In genomic region chr10:79583488-79584024, GRCh38 we compare ENCODE assay signal across 20 cellular contexts. TPM values are rescaled to one million over a fixed set of nuclear protein-coding genes. Genes with fewer than 3 reads are reported as not detected.
DNase-seq lines count a peak whose midpoint lies in the region; ATAC-seq and TF ChIP-seq lines count a peak whose summit lies in the region.
"Had no signal": no experiment of that assay in that cellular context is flagged by ENCODE, and none has a peak within 500 bp of the region (broad histone marks: within the 10 kb centered on the region; RNA-seq: fewer than 3 reads in every experiment).

No MANE protein-coding gene starts in this region.

- no peak overlapping the region for H3K27ac Mint-ChIP-seq in activated T-helper 1 cell treated with anti-CD3 and anti-CD28 coated beads, Interleukin-12 subunit alpha, Interleukin-12 subunit beta, Interleukin-2, Interleukin-4 antibody, amounts not matched to agents 30 ng/mL and 10 ng/mL and 1 ng/mL, durations not matched to agents 14 hours and 24 hours and 36 hours
- H3K27ac Mint-ChIP-seq in activated T-helper 17 cell treated with anti-CD3 and anti-CD28 coated beads, Interleukin-2, amount 50 U/mL, for 72 hours = peak overlapping the region; percentile 18
- no peak overlapping the region for H3K27ac Mint-ChIP-seq in stimulated activated effector memory CD8-positive, alpha-beta T cell treated with anti-CD3 and anti-CD28 coated beads, Interleukin-12 subunit alpha, Interleukin-12 subunit beta, amount 100 ng/mL, for 72 hours
- H3K27ac Mint-ChIP-seq in GM23338 = no peak overlapping the region
- H3K27ac Mint-ChIP-seq: CD14-positive monocyte; CD4-positive, CD25-positive, alpha-beta regulatory T cell; CD8-positive, alpha-beta memory T cell had no signal

- H4K20me1 ChIP-seq in GM23338 (replicated peaks; ENCODE audit: insufficient read depth) = no peaks in the 10 kb centered on the region
- H4K20me1 ChIP-seq: BLaER1 had no signal

- no peak overlapping the region for H3K27ac ChIP-seq in GM23338 (ENCODE audit: low read depth)
- H3K27ac ChIP-seq: BLaER1 had no signal

- no peak for DNase-seq in activated T-helper 1 cell treated with anti-CD3 and anti-CD28 coated beads, Interleukin-12 subunit alpha, Interleukin-12 subunit beta, Interleukin-2, Interleukin-4 antibody, amounts not matched to agents 30 ng/mL and 10 ng/mL and 1 ng/mL, durations not matched to agents 14 hours and 24 hours and 36 hours (ENCODE audit: low spot score)
- DNase-seq in stimulated activated effector memory CD8-positive, alpha-beta T cell treated with anti-CD3 and anti-CD28 coated beads, Interleukin-12 subunit alpha, Interleukin-12 subunit beta, amount 100 ng/mL, for 72 hours (ENCODE audit: low spot score in 2 of 2) = no peak
- no peak for DNase-seq in COR-L47 (lab: John Stamatoyannopoulos, UW)
- no peak for DNase-seq in GM23338 (ENCODE audit: low spot score)
- DNase-seq: 8988T; ACHN; BE2C; C1 segment of cervical spinal cord; Caco-2; Calu3; CD4-positive, alpha-beta memory T cell; CD8-positive, alpha-beta memory T cell; DMS79 treated with DMSO at 0.1 percent for 48 hours; GF-D8 had no signal

- TF ChIP-seq CTCF in GM23338 (conservative IDR thresholded peaks at IDR 0.05; ENCODE audit: low read depth in 2 of 2) = no peak

- peaks cover 10% of the 10 kb centered on the region for H3K4me1 Mint-ChIP-seq in activated T-helper 1 cell treated with anti-CD3 and anti-CD28 coated beads, Interleukin-12 subunit alpha, Interleukin-12 subunit beta, Interleukin-2, Interleukin-4 antibody, amounts not matched to agents 30 ng/mL and 10 ng/mL and 1 ng/mL, durations not matched to agents 14 hours and 24 hours and 36 hours (ENCODE audit: low read depth)
- peaks cover 8% of the 10 kb centered on the region for H3K4me1 Mint-ChIP-seq in activated T-helper 17 cell treated with anti-CD3 and anti-CD28 coated beads, Interleukin-2, amount 50 U/mL, for 72 hours
- no peaks in the 10 kb centered on the region for H3K4me1 Mint-ChIP-seq in stimulated activated effector memory CD8-positive, alpha-beta T cell treated with anti-CD3 and anti-CD28 coated beads, Interleukin-12 subunit alpha, Interleukin-12 subunit beta, amount 100 ng/mL, for 72 hours
- no peaks in the 10 kb centered on the region; the same call in 2 of the 3 replicates for H3K4me1 Mint-ChIP-seq in GM23338
- H3K4me1 Mint-ChIP-seq: CD14-positive monocyte had no signal

- no peaks in the 10 kb centered on the region for H3K9me3 Mint-ChIP-seq in activated T-helper 1 cell treated with anti-CD3 and anti-CD28 coated beads, Interleukin-12 subunit alpha, Interleukin-12 subunit beta, Interleukin-2, Interleukin-4 antibody, amounts not matched to agents 30 ng/mL and 10 ng/mL and 1 ng/mL, durations not matched to agents 14 hours and 24 hours and 36 hours
- H3K9me3 Mint-ChIP-seq in activated T-helper 17 cell treated with anti-CD3 and anti-CD28 coated beads, Interleukin-2, amount 50 U/mL, for 72 hours = peaks cover 3% of the 10 kb centered on the region
- no peaks in the 10 kb centered on the region for H3K9me3 Mint-ChIP-seq in stimulated activated effector memory CD8-positive, alpha-beta T cell treated with anti-CD3 and anti-CD28 coated beads, Interleukin-12 subunit alpha, Interleukin-12 subunit beta, amount 100 ng/mL, for 72 hours
- peaks cover 5% of the 10 kb centered on the region; the same call in 2 of the 3 replicates for H3K9me3 Mint-ChIP-seq in GM23338
- H3K9me3 Mint-ChIP-seq: CD4-positive, alpha-beta memory T cell; CD8-positive, alpha-beta memory T cell had no signal

- no peaks in the 10 kb centered on the region for H3F3A ChIP-seq in GM23338 (replicated peaks; ENCODE audit: low read depth)

- H3K4me2 ChIP-seq in GM23338 = no peak overlapping the region
- H3K4me2 ChIP-seq: BLaER1 had no signal

- peak; percentile 67 for ATAC-seq in activated T-helper 17 cell treated with anti-CD3 and anti-CD28 coated beads, Interleukin-2, amount 50 U/mL, for 72 hours (replicated peaks)
- ATAC-seq in stimulated activated effector memory CD8-positive, alpha-beta T cell treated with anti-CD3 and anti-CD28 coated beads, Interleukin-12 subunit alpha, Interleukin-12 subunit beta, amount 100 ng/mL, for 72 hours = peak; percentile 61
- no peak for ATAC-seq in GM23338

- no peaks in the 10 kb centered on the region for H3K36me3 ChIP-seq in GM23338 (ENCODE audit: insufficient read depth)
- H3K36me3 ChIP-seq: BE2C, BLaER1 had no signal

- intact Hi-C loops in activated T-helper 1 cell treated with anti-CD3 and anti-CD28 coated beads, Interleukin-12 subunit alpha, Interleukin-12 subunit beta, Interleukin-2, Interleukin-4 antibody, amounts not matched to agents 30 ng/mL and 10 ng/mL and 1 ng/mL, durations not matched to agents 14 hours and 24 hours and 36 hours (cut with micrococcal nuclease) = no loop called here

- H2AFZ ChIP-seq in GM23338 = no peak overlapping the region

- H3K4me1 ChIP-seq in GM23338 (ENCODE audit: insufficient read depth) = no peaks in the 10 kb centered on the region
- H3K4me1 ChIP-seq: BE2C, BLaER1, Caco-2 had no signal

- H3K27me3 ChIP-seq in GM23338 (ENCODE audit: insufficient read depth) = no peaks in the 10 kb centered on the region
- H3K27me3 ChIP-seq: BE2C, BLaER1 had no signal

- H3K36me3 Mint-ChIP-seq in activated T-helper 1 cell treated with anti-CD3 and anti-CD28 coated beads, Interleukin-12 subunit alpha, Interleukin-12 subunit beta, Interleukin-2, Interleukin-4 antibody, amounts not matched to agents 30 ng/mL and 10 ng/mL and 1 ng/mL, durations not matched to agents 14 hours and 24 hours and 36 hours (ENCODE audit: low read depth) = peaks cover 2% of the 10 kb centered on the region
- H3K36me3 Mint-ChIP-seq in activated T-helper 17 cell treated with anti-CD3 and anti-CD28 coated beads, Interleukin-2, amount 50 U/mL, for 72 hours (ENCODE audit: low read depth) = no peaks in the 10 kb centered on the region
- H3K36me3 Mint-ChIP-seq in stimulated activated effector memory CD8-positive, alpha-beta T cell treated with anti-CD3 and anti-CD28 coated beads, Interleukin-12 subunit alpha, Interleukin-12 subunit beta, amount 100 ng/mL, for 72 hours = no peaks in the 10 kb centered on the region
- no peaks in the 10 kb centered on the region for H3K36me3 Mint-ChIP-seq in GM23338 (ENCODE audit: low read depth)
- H3K36me3 Mint-ChIP-seq: CD14-positive monocyte; CD4-positive, alpha-beta memory T cell; CD4-positive, CD25-positive, alpha-beta regulatory T cell; CD8-positive, alpha-beta memory T cell had no signal

- peak overlapping the region; percentile 39 for H3K4me3 Mint-ChIP-seq in activated T-helper 1 cell treated with anti-CD3 and anti-CD28 coated beads, Interleukin-12 subunit alpha, Interleukin-12 subunit beta, Interleukin-2, Interleukin-4 antibody, amounts not matched to agents 30 ng/mL and 10 ng/mL and 1 ng/mL, durations not matched to agents 14 hours and 24 hours and 36 hours
- peak overlapping the region; percentile 39 for H3K4me3 Mint-ChIP-seq in activated T-helper 17 cell treated with anti-CD3 and anti-CD28 coated beads, Interleukin-2, amount 50 U/mL, for 72 hours
- H3K4me3 Mint-ChIP-seq in stimulated activated effector memory CD8-positive, alpha-beta T cell treated with anti-CD3 and anti-CD28 coated beads, Interleukin-12 subunit alpha, Interleukin-12 subunit beta, amount 100 ng/mL, for 72 hours = no peak overlapping the region
- no peak overlapping the region for H3K4me3 Mint-ChIP-seq in GM23338
- H3K4me3 Mint-ChIP-seq: CD14-positive monocyte; CD4-positive, alpha-beta memory T cell; CD4-positive, CD25-positive, alpha-beta regulatory T cell; CD8-positive, alpha-beta memory T cell had no signal

- no peak overlapping the region for H3K4me3 ChIP-seq in GM23338
- H3K4me3 ChIP-seq: BLaER1 had no signal

- no peaks in the 10 kb centered on the region for H3K9me2 ChIP-seq in GM23338 (ENCODE audit: insufficient read depth)

- H3K27me3 Mint-ChIP-seq in activated T-helper 1 cell treated with anti-CD3 and anti-CD28 coated beads, Interleukin-12 subunit alpha, Interleukin-12 subunit beta, Interleukin-2, Interleukin-4 antibody, amounts not matched to agents 30 ng/mL and 10 ng/mL and 1 ng/mL, durations not matched to agents 14 hours and 24 hours and 36 hours (ENCODE audit: insufficient read depth) = peaks cover 19% of the 10 kb centered on the region
- no peaks in the 10 kb centered on the region for H3K27me3 Mint-ChIP-seq in activated T-helper 17 cell treated with anti-CD3 and anti-CD28 coated beads, Interleukin-2, amount 50 U/mL, for 72 hours
- peaks cover 2% of the 10 kb centered on the region for H3K27me3 Mint-ChIP-seq in GM23338 (ENCODE audit: insufficient read depth, low read depth, poor library complexity)

- H3K79me2 ChIP-seq in GM23338 (replicated peaks; ENCODE audit: insufficient read depth) = no peaks in the 10 kb centered on the region

TF ChIP-seq in GM23338, 12 proteins besides CTCF, POLR2A, EP300 and RAD21:
- TF ChIP-seq POLR2AphosphoS5 (IDR thresholded peaks at IDR 0.05; ENCODE audit: low read depth) (no peak), JUNB (IDR thresholded peaks at IDR 0.05; ENCODE audit: unreplicated experiment) (no peak), EZH2phosphoT487 (IDR thresholded peaks at IDR 0.05; ENCODE audit: unreplicated experiment) (no peak), ZNF331 (CRISPR knock-in tag; IDR thresholded peaks at IDR 0.05; ENCODE audit: low read depth) (no peak)

RNA-seq across cellular contexts. Expression of gene SFTPA2, which starts 23.3 kb away (rescaled TPM):
- not detected in 2 replicates for total RNA-seq in activated T-helper 1 cell treated with anti-CD3 and anti-CD28 coated beads, Interleukin-12 subunit alpha, Interleukin-12 subunit beta, Interleukin-2, Interleukin-4 antibody, amounts not matched to agents 30 ng/mL and 10 ng/mL and 1 ng/mL, durations not matched to agents 14 hours and 24 hours and 36 hours
- not detected for total RNA-seq in activated T-helper 17 cell treated with anti-CD3 and anti-CD28 coated beads, Interleukin-2, amount 50 U/mL, for 72 hours
- total RNA-seq in GM23338 (2014; rRNA removed; shearing (Covaris generic)) = not detected in 2 replicates
- polyA plus RNA-seq in GM23338 (2016; fragmentation: Nextera tagmentation; extraction: Ambion mirVana) = not detected in 2 replicates
- total RNA-seq: A673; Caco-2; CD4-positive, alpha-beta memory T cell; CD4-positive, CD25-positive, alpha-beta regulatory T cell; CD8-positive, alpha-beta memory T cell had no signal
- polyA plus RNA-seq: AG04450; CD14-positive monocyte; CD4-positive, alpha-beta memory T cell; CD4-positive, CD25-positive, alpha-beta regulatory T cell; CD8-positive, alpha-beta memory T cell had no signal

RNA-seq across cellular contexts. Expression of gene SFTPA1, which starts 27.2 kb away (rescaled TPM):
- total RNA-seq in activated T-helper 1 cell treated with anti-CD3 and anti-CD28 coated beads, Interleukin-12 subunit alpha, Interleukin-12 subunit beta, Interleukin-2, Interleukin-4 antibody, amounts not matched to agents 30 ng/mL and 10 ng/mL and 1 ng/mL, durations not matched to agents 14 hours and 24 hours and 36 hours = not detected in 2 replicates
- total RNA-seq in activated T-helper 17 cell treated with anti-CD3 and anti-CD28 coated beads, Interleukin-2, amount 50 U/mL, for 72 hours = under 1 TPM in 1 of 2 donors, not detected in 1; 0.11 TPM
- total RNA-seq in GM23338 (2014; rRNA removed; shearing (Covaris generic)) = not detected in 2 replicates
- not detected in 2 replicates for polyA plus RNA-seq in GM23338 (2016; fragmentation: Nextera tagmentation; extraction: Ambion mirVana)
- total RNA-seq: A673; Caco-2; Calu3; CD4-positive, alpha-beta memory T cell; CD4-positive, CD25-positive, alpha-beta regulatory T cell; CD8-positive, alpha-beta memory T cell had no signal
- polyA plus RNA-seq: AG04450; CD14-positive monocyte; CD4-positive, alpha-beta memory T cell; CD4-positive, CD25-positive, alpha-beta regulatory T cell; CD8-positive, alpha-beta memory T cell had no signal

Comparison
In these comparisons a context has a peak if more than half of its experiments do, and no peak if none do; other contexts are left out.
1. H3K4me3 Mint-ChIP-seq: peak in activated T-helper 1 cell treated with anti-CD3 and anti-CD28 coated beads, Interleukin-12 subunit alpha, Interleukin-12 subunit beta, Interleukin-2, Interleukin-4 antibody, amounts not matched to agents 30 ng/mL and 10 ng/mL and 1 ng/mL, durations not matched to agents 14 hours and 24 hours and 36 hours (single experiment) and activated T-helper 17 cell treated with anti-CD3 and anti-CD28 coated beads, Interleukin-2, amount 50 U/mL, for 72 hours (single experiment); none in stimulated activated effector memory CD8-positive, alpha-beta T cell treated with anti-CD3 and anti-CD28 coated beads, Interleukin-12 subunit alpha, Interleukin-12 subunit beta, amount 100 ng/mL, for 72 hours (single experiment) and GM23338 (single experiment).